ENCODE assay signal across 11 cellular contexts in the genomic region with DNA sequence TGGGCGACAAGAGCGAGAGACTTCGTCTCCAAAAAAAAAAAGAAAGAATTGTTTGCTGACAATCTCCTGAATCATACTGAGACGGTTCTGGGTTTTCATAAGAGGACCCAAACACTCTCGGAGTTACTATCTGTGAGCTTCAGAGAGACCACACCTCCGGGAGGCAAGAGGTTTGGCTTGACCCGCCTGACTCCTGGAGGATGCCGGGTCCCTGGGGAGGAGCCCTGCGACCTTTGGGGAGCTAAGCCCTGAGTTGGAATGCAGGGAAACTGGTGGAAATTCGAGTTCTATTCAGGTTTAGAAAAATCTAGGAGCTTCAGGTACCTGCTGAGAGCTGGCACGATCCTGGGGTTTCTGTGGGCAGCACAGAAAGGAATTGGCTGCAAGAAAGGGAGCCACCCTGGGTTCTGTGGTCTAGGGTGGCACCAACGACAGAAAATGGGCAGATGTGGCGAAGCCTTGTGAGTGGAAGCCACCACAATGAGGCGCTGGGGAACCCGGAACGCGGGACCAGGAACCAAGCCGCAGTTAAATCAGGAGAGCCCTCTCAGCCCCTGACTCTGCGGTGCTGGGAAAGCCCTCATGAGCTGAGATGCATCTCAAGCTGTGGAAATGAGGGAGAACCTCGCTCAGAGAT. TPM values are rescaled to one million over a fixed set of nuclear protein-coding genes. Genes with fewer than 3 reads are reported as not detected.
DNase-seq lines count a peak whose midpoint lies in the region; ATAC-seq and TF ChIP-seq lines count a peak whose summit lies in the region.
"Had no signal": no experiment of that assay in that cellular context is flagged by ENCODE, and none has a peak within 500 bp of the region (broad histone marks: within the 10 kb centered on the region; RNA-seq: fewer than 3 reads in every experiment).

No MANE protein-coding gene starts in this region.

- H4K20me1 ChIP-seq in GM23338 (replicated peaks; ENCODE audit: insufficient read depth), result no peaks in the 10 kb centered on the region

- H3K4me3 Mint-ChIP-seq in CD14-positive monocyte (peak overlapping the region; percentile 82 to 86), GM23338 (no peak overlapping the region)

- H3K4me3 ChIP-seq in GM23338, result no peak overlapping the region

- TF ChIP-seq CTCF in CD14-positive monocyte (IDR thresholded peaks at IDR 0.05) (no peak), GM23338 (conservative IDR thresholded peaks at IDR 0.05; ENCODE audit: low read depth in 2 of 2) (peak; percentile 32 to 56; a peak in 3 of 4 replicates), foreskin keratinocyte (conservative IDR thresholded peaks at IDR 0.05) (no peak)

- no peaks in the 10 kb centered on the region for H3K79me2 ChIP-seq in GM23338 (replicated peaks; ENCODE audit: insufficient read depth)

- H3K27ac ChIP-seq in GM23338 (ENCODE audit: low read depth) (no peak overlapping the region), foreskin keratinocyte (no peak overlapping the region)
- H3K27ac ChIP-seq: breast epithelium, left ventricle myocardium inferior had no signal

- intact Hi-C loops in CD14-positive monocyte (cut with micrococcal nuclease), result no loop called here

- no peaks in the 10 kb centered on the region for H3K9me3 Mint-ChIP-seq in CD14-positive monocyte
- no peaks in the 10 kb centered on the region for H3K9me3 Mint-ChIP-seq in GM23338
- H3K9me3 Mint-ChIP-seq: CD4-positive, CD25-positive, alpha-beta regulatory T cell had no signal

- H3K9me2 ChIP-seq in GM23338 (ENCODE audit: insufficient read depth), result no peaks in the 10 kb centered on the region

- no peaks in the 10 kb centered on the region for H3K36me3 Mint-ChIP-seq in CD14-positive monocyte
- H3K36me3 Mint-ChIP-seq in GM23338 (ENCODE audit: low read depth), result no peaks in the 10 kb centered on the region
- H3K36me3 Mint-ChIP-seq: CD4-positive, CD25-positive, alpha-beta regulatory T cell had no signal

- H3K27me3 ChIP-seq in GM23338 (ENCODE audit: insufficient read depth), result no peaks in the 10 kb centered on the region
- no peaks in the 10 kb centered on the region for H3K27me3 ChIP-seq in foreskin keratinocyte

- no peaks in the 10 kb centered on the region for H3F3A ChIP-seq in GM23338 (replicated peaks; ENCODE audit: low read depth)

- H3K36me3 ChIP-seq in GM23338 (ENCODE audit: insufficient read depth), result no peaks in the 10 kb centered on the region
- H3K36me3 ChIP-seq: breast epithelium, left ventricle myocardium inferior had no signal

- H3K27ac Mint-ChIP-seq in CD14-positive monocyte (no peak overlapping the region), GM23338 (no peak overlapping the region)

- H3K4me1 Mint-ChIP-seq in CD14-positive monocyte (peaks cover 38% of the 10 kb centered on the region), GM23338 (peaks cover 16% of the 10 kb centered on the region)

- DNase-seq in CD14-positive monocyte (ENCODE audit: low spot score) (no peak), GM23338 (ENCODE audit: low spot score) (peak; percentile 62), SW480 (ENCODE audit: low spot score) (peak; percentile 72), germinal center (ENCODE audit: low spot score) (peak; percentile 23), CD1c-positive myeloid dendritic cell (ENCODE audit: extremely low spot score) (no peak), GM19238 (ENCODE audit: insufficient read length, low spot score) (no peak), foreskin keratinocyte (no peak)

- H3K4me2 ChIP-seq in GM23338, result no peak overlapping the region

- H3K4me1 ChIP-seq in GM23338 (ENCODE audit: insufficient read depth) (peaks cover 6% of the 10 kb centered on the region), foreskin keratinocyte (no peaks in the 10 kb centered on the region)
- H3K4me1 ChIP-seq: breast epithelium had no signal

- H2AFZ ChIP-seq in GM23338, result peak overlapping the region; percentile 84

- ATAC-seq in GM23338 (peak; percentile 64), HG03521 (IDR thresholded peaks at IDR 0.05; ENCODE audit: unreplicated experiment) (no peak), foreskin keratinocyte (no peak)

- H3K27me3 Mint-ChIP-seq in CD14-positive monocyte (ENCODE audit: low read depth in 3 of 3), result peaks cover 2 to 7% (median 5%) of the 10 kb centered on the region in 3 donors
- peaks cover 9% of the 10 kb centered on the region for H3K27me3 Mint-ChIP-seq in GM23338 (ENCODE audit: insufficient read depth, low read depth, poor library complexity)

TF ChIP-seq in GM23338, 12 proteins besides CTCF, POLR2A, EP300 and RAD21:
- TF ChIP-seq ZNF114 (CRISPR knock-in tag; IDR thresholded peaks at IDR 0.05), result no peak
- TF ChIP-seq JUNB (IDR thresholded peaks at IDR 0.05; ENCODE audit: unreplicated experiment), result no peak
- TF ChIP-seq, protein P1, sequence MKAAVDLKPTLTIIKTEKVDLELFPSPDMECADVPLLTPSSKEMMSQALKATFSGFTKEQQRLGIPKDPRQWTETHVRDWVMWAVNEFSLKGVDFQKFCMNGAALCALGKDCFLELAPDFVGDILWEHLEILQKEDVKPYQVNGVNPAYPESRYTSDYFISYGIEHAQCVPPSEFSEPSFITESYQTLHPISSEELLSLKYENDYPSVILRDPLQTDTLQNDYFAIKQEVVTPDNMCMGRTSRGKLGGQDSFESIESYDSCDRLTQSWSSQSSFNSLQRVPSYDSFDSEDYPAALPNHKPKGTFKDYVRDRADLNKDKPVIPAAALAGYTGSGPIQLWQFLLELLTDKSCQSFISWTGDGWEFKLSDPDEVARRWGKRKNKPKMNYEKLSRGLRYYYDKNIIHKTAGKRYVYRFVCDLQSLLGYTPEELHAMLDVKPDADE (IDR thresholded peaks at IDR 0.05), result no peak
- TF ChIP-seq, protein P2, sequence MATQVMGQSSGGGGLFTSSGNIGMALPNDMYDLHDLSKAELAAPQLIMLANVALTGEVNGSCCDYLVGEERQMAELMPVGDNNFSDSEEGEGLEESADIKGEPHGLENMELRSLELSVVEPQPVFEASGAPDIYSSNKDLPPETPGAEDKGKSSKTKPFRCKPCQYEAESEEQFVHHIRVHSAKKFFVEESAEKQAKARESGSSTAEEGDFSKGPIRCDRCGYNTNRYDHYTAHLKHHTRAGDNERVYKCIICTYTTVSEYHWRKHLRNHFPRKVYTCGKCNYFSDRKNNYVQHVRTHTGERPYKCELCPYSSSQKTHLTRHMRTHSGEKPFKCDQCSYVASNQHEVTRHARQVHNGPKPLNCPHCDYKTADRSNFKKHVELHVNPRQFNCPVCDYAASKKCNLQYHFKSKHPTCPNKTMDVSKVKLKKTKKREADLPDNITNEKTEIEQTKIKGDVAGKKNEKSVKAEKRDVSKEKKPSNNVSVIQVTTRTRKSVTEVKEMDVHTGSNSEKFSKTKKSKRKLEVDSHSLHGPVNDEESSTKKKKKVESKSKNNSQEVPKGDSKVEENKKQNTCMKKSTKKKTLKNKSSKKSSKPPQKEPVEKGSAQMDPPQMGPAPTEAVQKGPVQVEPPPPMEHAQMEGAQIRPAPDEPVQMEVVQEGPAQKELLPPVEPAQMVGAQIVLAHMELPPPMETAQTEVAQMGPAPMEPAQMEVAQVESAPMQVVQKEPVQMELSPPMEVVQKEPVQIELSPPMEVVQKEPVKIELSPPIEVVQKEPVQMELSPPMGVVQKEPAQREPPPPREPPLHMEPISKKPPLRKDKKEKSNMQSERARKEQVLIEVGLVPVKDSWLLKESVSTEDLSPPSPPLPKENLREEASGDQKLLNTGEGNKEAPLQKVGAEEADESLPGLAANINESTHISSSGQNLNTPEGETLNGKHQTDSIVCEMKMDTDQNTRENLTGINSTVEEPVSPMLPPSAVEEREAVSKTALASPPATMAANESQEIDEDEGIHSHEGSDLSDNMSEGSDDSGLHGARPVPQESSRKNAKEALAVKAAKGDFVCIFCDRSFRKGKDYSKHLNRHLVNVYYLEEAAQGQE (IDR thresholded peaks at IDR 0.05; ENCODE audit: unreplicated experiment), result no peak
- no peak for TF ChIP-seq POLR2AphosphoS5 (IDR thresholded peaks at IDR 0.05; ENCODE audit: low read depth)
- no peak for TF ChIP-seq STAT1 (IDR thresholded peaks at IDR 0.05; ENCODE audit: unreplicated experiment)
- TF ChIP-seq EZH2 (IDR thresholded peaks at IDR 0.05; ENCODE audit: low read depth, unreplicated experiment), result no peak

RNA-seq across cellular contexts. Expression of a gene that starts 21.9 kb away (rescaled TPM):
- polyA plus RNA-seq in CD14-positive monocyte (1 to 10 TPM; 6.6 to 7.6 TPM), GM23338 (2016; fragmentation: Nextera tagmentation; extraction: Ambion mirVana) (15.1 and 15.4 TPM in 2 replicates), foreskin keratinocyte (5.1 and 7.2 TPM in 2 replicates)
- 27.9 and 30.8 TPM in 2 replicates for total RNA-seq in GM23338 (2014; rRNA removed; shearing (Covaris generic))
- total RNA-seq in foreskin keratinocyte, result 11.7 and 13.6 TPM in 2 replicates

RNA-seq across cellular contexts. Expression of a gene that starts 52.3 kb away (rescaled TPM):
- polyA plus RNA-seq in CD14-positive monocyte (not detected), GM23338 (2016; fragmentation: Nextera tagmentation; extraction: Ambion mirVana) (not detected in 2 replicates), foreskin keratinocyte (not detected in 2 replicates)
- 0.07 TPM in 1 of 2 replicates, not detected in the other for total RNA-seq in GM23338 (2014; rRNA removed; shearing (Covaris generic))
- total RNA-seq in foreskin keratinocyte, result not detected in 2 replicates
- total RNA-seq: breast epithelium; CD4-positive, CD25-positive, alpha-beta regulatory T cell; left ventricle myocardium inferior had no signal
- polyA plus RNA-seq: CD4-positive, CD25-positive, alpha-beta regulatory T cell had no signal

Comparison
In these comparisons a context has a peak if more than half of its experiments do, and no peak if none do; other contexts are left out.
1. DNase-seq: peak in GM23338 (single experiment), SW480 (single experiment) and germinal center (single experiment); none in CD14-positive monocyte (single experiment), CD1c-positive myeloid dendritic cell (single experiment), GM19238 (single experiment) and foreskin keratinocyte (0 of 2).
2. CTCF ChIP-seq: peak in GM23338 (2 of 2); none in CD14-positive monocyte (single experiment) and foreskin keratinocyte (single experiment).